ENCODE assay signal across 8 cellular contexts in genomic region chr9:178970-179383, GRCh38. TPM values are rescaled to one million over a fixed set of nuclear protein-coding genes. Genes with fewer than 3 reads are reported as not detected.
DNase-seq lines count a peak whose midpoint lies in the region; ATAC-seq and TF ChIP-seq lines count a peak whose summit lies in the region.
"Not testable (repeated sequence)": the region's sequence is repeated elsewhere in the genome, so short reads cannot be mapped to it uniquely, and the experiment has no call there.

TSS of gene ZNG1A (minus strand) at chr9:179056. CDS start at chr9:178969, 87 bp downstream.

- H3K79me1 ChIP-seq in IMR-90 (ENCODE audit: low read depth in 1 of 2, low read length in 2 of 2): not testable (repeated sequence)

- H4K5ac ChIP-seq in IMR-90 (ENCODE audit: low read depth, low read length): peak within 1 kb of the TSS; percentile 78; the same call in 1 of the 2 replicates

- peak; percentile 54 for DNase-seq in Ammon's horn (ENCODE audit: low spot score)
- peak; percentile 47 for DNase-seq in IMR-90
- DNase-seq in Panc1 (ENCODE audit: low read depth, low spot score); right atrium auricular region (ENCODE audit: low spot score); osteocyte (ENCODE audit: extremely low spot score, unreplicated experiment): not testable (repeated sequence)
- DNase-seq in mammary epithelial cell: peak; percentile 88
- DNase-seq in stimulated activated CD8-positive, alpha-beta memory T cell treated with anti-CD3 and anti-CD28 coated beads, Interleukin-2, amount 100 ng/mL, for 1 hour (ENCODE audit: low read depth in 2 of 2): peak; percentile 44 to 66

- H3K36me3 ChIP-seq in IMR-90 (ENCODE audit: control insufficient read depth, insufficient read depth, low read length); Panc1 (ENCODE audit: control insufficient read depth, insufficient read depth, low read length); mammary epithelial cell (ENCODE audit: insufficient read depth, low read length); right atrium auricular region: not testable (repeated sequence)

- H2AK9ac ChIP-seq in IMR-90 (replicated peaks; ENCODE audit: low read depth, low read length, poor library complexity): not testable (repeated sequence)

- H3K4me2 ChIP-seq in IMR-90 (ENCODE audit: low read depth, low read length): peak within 1 kb of the TSS; percentile 86
- H3K4me2 ChIP-seq in mammary epithelial cell (ENCODE audit: insufficient read depth, low read depth, low read length): peak within 1 kb of the TSS; percentile 47

- H3K36me3 Mint-ChIP-seq in osteocyte (ENCODE audit: unreplicated experiment): not testable (repeated sequence)

- intact Hi-C loops in IMR-90 (cut with micrococcal nuclease); Panc1 (cut with micrococcal nuclease; ENCODE audit: unreplicated experiment); mammary epithelial cell (cut with micrococcal nuclease): not testable (repeated sequence)

- not testable (repeated sequence) for H2AFZ ChIP-seq in IMR-90 (replicated peaks; ENCODE audit: low read length, poor library complexity); mammary epithelial cell (ENCODE audit: low read depth, low read length)

- not testable (repeated sequence) for H3K4me1 ChIP-seq in IMR-90 (ENCODE audit: control insufficient read depth, insufficient read depth, low read length); Panc1 (ENCODE audit: control insufficient read depth, insufficient read depth, low read length); mammary epithelial cell (ENCODE audit: insufficient read depth, low read length); right atrium auricular region

- H3K27me3 Mint-ChIP-seq in osteocyte (ENCODE audit: unreplicated experiment): not testable (repeated sequence)

- not testable (repeated sequence) for H2BK5ac ChIP-seq in IMR-90 (ENCODE audit: low read depth, low read length, poor library complexity, severe bottlenecking)

- not testable (repeated sequence) for H2BK20ac ChIP-seq in IMR-90 (ENCODE audit: low read depth, low read length)

- not testable (repeated sequence) for H3K9me3 Mint-ChIP-seq in osteocyte (ENCODE audit: unreplicated experiment)

- not testable (repeated sequence) for TF ChIP-seq RAD21 in IMR-90 (IDR thresholded peaks at IDR 0.05; ENCODE audit: low read length)

- H2BK120ac ChIP-seq in IMR-90 (ENCODE audit: low read depth, low read length): not testable (repeated sequence)

- dilution Hi-C loops in IMR-90 (cut with HindIII; ENCODE audit: low sequenced_read_pairs, unreplicated experiment); mammary epithelial cell (cut with HindIII; ENCODE audit: low sequenced_read_pairs): not testable (repeated sequence)

- H3K18ac ChIP-seq in IMR-90 (ENCODE audit: low read depth, low read length): not testable (repeated sequence)

- not testable (repeated sequence) for H3K4me1 Mint-ChIP-seq in osteocyte (ENCODE audit: unreplicated experiment)

- not testable (repeated sequence) for ATAC-seq in IMR-90 (ENCODE audit: low read depth); Panc1

- WGBS in IMR-90 (ENCODE audit: extremely low coverage in 2 of 2, insufficient read length in 1 of 2), 2 experiments: no CpG with 5 or more reads among the region's 32 CpGs
- WGBS in mammary epithelial cell (ENCODE audit: low coverage, missing lambda C conversion rate): no CpG with 5 or more reads among the region's 32 CpGs

- not testable (repeated sequence) for H3K9me3 ChIP-seq in IMR-90 (ENCODE audit: control insufficient read depth, insufficient read depth, low read length); Panc1 (ENCODE audit: control insufficient read depth, insufficient read depth, low read depth, low read length); mammary epithelial cell (replicated peaks; ENCODE audit: insufficient read depth, low read length); right atrium auricular region

- not testable (repeated sequence) for H4K20me1 ChIP-seq in IMR-90 (ENCODE audit: insufficient read depth, low read length); mammary epithelial cell (ENCODE audit: insufficient read depth, low read length)

- H3K27me3 ChIP-seq in IMR-90 (ENCODE audit: control insufficient read depth, insufficient read depth, low read length); Panc1 (ENCODE audit: control insufficient read depth, insufficient read depth, low read length); mammary epithelial cell (ENCODE audit: insufficient read depth, low read length); right atrium auricular region: not testable (repeated sequence)

- H3K14ac ChIP-seq in IMR-90 (replicated peaks; ENCODE audit: low read depth, low read length): not testable (repeated sequence)

- TF ChIP-seq CTCF in IMR-90 (conservative IDR thresholded peaks at IDR 0.05; ENCODE audit: low read depth, low read length); Panc1 (IDR thresholded peaks at IDR 0.05); mammary epithelial cell (conservative IDR thresholded peaks at IDR 0.05 in 1 of 2, IDR thresholded peaks at IDR 0.05 in 1 of 2; ENCODE audit: extremely low read depth in 1 of 2, insufficient read depth in 1 of 2, low read depth in 1 of 2, low read length in 2 of 2); right atrium auricular region (IDR thresholded peaks at IDR 0.05); osteocyte (IDR thresholded peaks at IDR 0.05): not testable (repeated sequence)

- not testable (repeated sequence) for TF ChIP-seq POLR2A in IMR-90 (IDR thresholded peaks at IDR 0.05; ENCODE audit: low read depth, low read length)

- H3K4me3 ChIP-seq in IMR-90 (ENCODE audit: insufficient read depth, low read depth, low read length) (peak within 1 kb of the TSS; percentile 76), Panc1 (ENCODE audit: low read depth in 2 of 2, low read length in 2 of 2) (peak within 1 kb of the TSS; percentile 16 to 26; a peak in 2 of 4 replicates), mammary epithelial cell (replicated peaks in 1 of 3; ENCODE audit: insufficient read depth in 1 of 3, low read depth in 2 of 3, low read length in 3 of 3) (peak within 1 kb of the TSS; percentile 31 to 38 (median 37)), right atrium auricular region (peak within 1 kb of the TSS in 1 of 2 donors; percentile 50)

- peak within 1 kb of the TSS; percentile 69 for H3K4me3 Mint-ChIP-seq in osteocyte (ENCODE audit: unreplicated experiment)

- BruUV-seq in IMR-90 (replicated peaks; lab: Mats Ljungman, UMichigan); Panc1 (replicated peaks; lab: Mats Ljungman, UMichigan); mammary epithelial cell (replicated peaks; lab: Mats Ljungman, UMichigan): not testable (repeated sequence)

- H2BK15ac ChIP-seq in IMR-90 (ENCODE audit: low read depth, low read length): not testable (repeated sequence)

- H4K8ac ChIP-seq in IMR-90 (ENCODE audit: low read depth in 2 of 2, low read length in 2 of 2): 0 out of 4 replicates have a peak within 1 kb of the TSS, but pooled peaks of 1 of the 2 experiments have one; percentile 33

- H2AK5ac ChIP-seq in IMR-90 (ENCODE audit: low read depth, low read length): not testable (repeated sequence)

- not testable (repeated sequence) for H3K4ac ChIP-seq in IMR-90 (ENCODE audit: low read depth, low read length)

- H3K56ac ChIP-seq in IMR-90 (ENCODE audit: extremely low read depth, insufficient read depth, low read length): not testable (repeated sequence)

- H3K9me1 ChIP-seq in IMR-90 (ENCODE audit: insufficient read depth, low read length): not testable (repeated sequence)

- not testable (repeated sequence) for H3K79me2 ChIP-seq in mammary epithelial cell (ENCODE audit: insufficient read depth, low read length)

- POLR2A ChIA-PET in IMR-90 (lab: Charles Lee; ENCODE audit: unreplicated experiment); Panc1 (lab: Charles Lee); activated CD8-positive, alpha-beta memory T cell treated with anti-CD3 and anti-CD28 coated beads for 36 hours (lab: Charles Lee): not testable (repeated sequence)

- 0 out of 2 replicates have a peak within 1 kb of the TSS, but pooled peaks have one; percentile 28 for H3K9ac ChIP-seq in IMR-90 (ENCODE audit: low read depth, low read length)
- not testable (repeated sequence) for H3K9ac ChIP-seq in mammary epithelial cell (ENCODE audit: insufficient read depth, low read length)

- not testable (repeated sequence) for H4K91ac ChIP-seq in IMR-90 (ENCODE audit: insufficient read depth, low read depth, low read length)

- CTCF ChIA-PET in IMR-90 (lab: Yijun Ruan, JAX); Panc1 (lab: Charles Lee); activated CD8-positive, alpha-beta memory T cell treated with anti-CD3 and anti-CD28 coated beads for 36 hours (lab: Charles Lee); mammary epithelial cell (lab: Charles Lee; ENCODE audit: low non-redundant PET): not testable (repeated sequence)

- H3K23ac ChIP-seq in IMR-90 (ENCODE audit: low read depth, low read length): not testable (repeated sequence)

- H3K27ac ChIP-seq in IMR-90 (ENCODE audit: insufficient read depth, low read length); Panc1 (ENCODE audit: low read length): not testable (repeated sequence)
- H3K27ac ChIP-seq in mammary epithelial cell (ENCODE audit: insufficient read depth, low read depth, low read length): peak within 1 kb of the TSS; percentile 44
- peak within 1 kb of the TSS; percentile 23 to 57 for H3K27ac ChIP-seq in right atrium auricular region

- in situ Hi-C loops in IMR-90 (cut with MboI; ENCODE audit: low sequenced_read_pairs); Panc1 (cut with HindIII; ENCODE audit: low pct_unique_long_range_greater_than_20kb, low sequenced_read_pairs); mammary epithelial cell (cut with MboI; ENCODE audit: low sequenced_read_pairs in 2 of 2): not testable (repeated sequence)

- H3K27ac Mint-ChIP-seq in osteocyte (ENCODE audit: unreplicated experiment): peak within 1 kb of the TSS; percentile 66

RNA-seq across cellular contexts. Expression of gene ZNG1A, which starts in this region (rescaled TPM):
- 12.2 and 24.2 TPM in 2 replicates for total RNA-seq in IMR-90 (2012; rRNA removed)
- polyA plus RNA-seq in IMR-90 (2012; rRNA removed): 11.5 and 12.4 TPM in 2 replicates
- polyA plus RNA-seq in IMR-90 (2012; cell fraction: cytosol; rRNA removed): 4.3 and 8.6 TPM in 2 replicates
- polyA plus RNA-seq in IMR-90 (2012; cell fraction: nucleus; rRNA removed; ENCODE audit: low replicate concordance): 3.2 and 19.5 TPM in 2 replicates
- total RNA-seq in Panc1 (2021; ENCODE audit: unreplicated experiment): 16.6 TPM
- polyA plus RNA-seq in Panc1 (2012; ENCODE audit: insufficient read length): 13.5 TPM
- 10 to 100 TPM; 50.7 to 52.7 TPM for total RNA-seq in activated CD8-positive, alpha-beta memory T cell treated with anti-CD3 and anti-CD28 coated beads for 36 hours
- total RNA-seq in mammary epithelial cell: 10 to 100 TPM; 47.6 to 50.0 TPM
- polyA plus RNA-seq in mammary epithelial cell: 17.3 TPM
- 6.4 TPM for polyA minus RNA-seq in mammary epithelial cell
- total RNA-seq in right atrium auricular region: 10 to 100 TPM; 13.2 to 15.0 TPM
- 22.0 and 26.3 TPM in 2 replicates for total RNA-seq in osteocyte
